In genomic region chr2:213152065-213152794, GRCh38 we compare ENCODE assay signal across 7 cellular contexts. TPM values are rescaled to one million over a fixed set of nuclear protein-coding genes. Genes with fewer than 3 reads are reported as not detected.
DNase-seq lines count a peak whose midpoint lies in the region; ATAC-seq and TF ChIP-seq lines count a peak whose summit lies in the region.

No MANE protein-coding gene starts in this region.

- peak; percentile 56 for DNase-seq in GF-D8 (lab: John Stamatoyannopoulos, UW)
- peak; percentile 53 for DNase-seq in HT1080 (ENCODE audit: low read depth)
- peak; percentile 61 for DNase-seq in colonic mucosa
- DNase-seq in left colon = peak; percentile 64 to 79
- DNase-seq in stimulated activated CD4-positive, alpha-beta T cell treated with anti-CD3 and anti-CD28 coated beads, Interleukin-4, amount 100 ng/mL, for 1 hour = peak; percentile 23

- peak; percentile 32 for TF ChIP-seq CTCF in colonic mucosa (IDR thresholded peaks at IDR 0.05)

- intact Hi-C loops in colonic mucosa (cut with DNase I) (loop anchor here (2.0 to 10.0 kb wide), 4 partner anchors 257 to 465 kb away; no protein-coding TSS in a partner anchor), left colon (cut with DNase I, micrococcal nuclease) (loop anchor here in 1 of 2 donors (5.0 to 10.0 kb wide), 2 partner anchors 375 to 467 kb away; no protein-coding TSS in a partner anchor)

- H3K9ac ChIP-seq in colonic mucosa (ENCODE audit: low read depth in 2 of 2, low read length in 2 of 2) = peak overlapping the region; percentile 60 to 81

- H3K9me3 ChIP-seq in colonic mucosa = no peaks in the 10 kb centered on the region

- peak overlapping the region; percentile 78 for H3K4me3 ChIP-seq in colonic mucosa

- no peaks in the 10 kb centered on the region for H3K4me1 ChIP-seq in colonic mucosa

- peak overlapping the region; percentile 90 for H3K27ac ChIP-seq in colonic mucosa

- no peaks in the 10 kb centered on the region for H3K27me3 ChIP-seq in colonic mucosa

- ATAC-seq in GM21381 (IDR thresholded peaks at IDR 0.05; ENCODE audit: unreplicated experiment) (peak; percentile 22), SK-N-SH treated with all-trans-retinoic acid at 6 μM for 48 hours (peak; percentile 80), left colon (peak; percentile 78)

- H3K36me3 ChIP-seq in colonic mucosa = no peaks in the 10 kb centered on the region

TF ChIP-seq in SK-N-SH treated with all-trans-retinoic acid at 6 μM for 48 hours, 23 proteins besides CTCF, POLR2A, EP300 and RAD21:
- no peak for TF ChIP-seq ZC3H10 (CRISPR knock-in tag; IDR thresholded peaks at IDR 0.05)
- TF ChIP-seq CSDC2 (CRISPR knock-in tag; IDR thresholded peaks at IDR 0.05) = peak; percentile 4; the same call in 1 of the 2 replicates

RNA-seq across cellular contexts. Expression of gene IKZF2, which starts 0.8 kb away (rescaled TPM):
- 1.6 and 2.9 TPM in 2 replicates for total RNA-seq in HT1080 (2014; rRNA removed; shearing (Covaris generic))
- polyA plus RNA-seq in HT1080 (2015; cell fraction: cytosol; rRNA removed) = 0.50 and 1.4 TPM in 2 replicates
- 2.5 and 2.6 TPM in 2 replicates for polyA plus RNA-seq in HT1080 (2015; cell fraction: nucleus; rRNA removed)
- total RNA-seq in colonic mucosa (1 to 10 TPM; 4.5 to 4.8 TPM), left colon (1 to 10 TPM; 7.7 to 8.5 TPM)

Comparison
In these comparisons a context has a peak if more than half of its experiments do, and no peak if none do; other contexts are left out.
1. Peak in every context shown above with its lines: DNase-seq, ATAC-seq, H3K4me3 ChIP-seq and H3K27ac ChIP-seq.
2. ATAC-seq: peak in every context shown above with its lines; median percentile 80 in SK-N-SH treated with all-trans-retinoic acid at 6 μM for 48 hours; 78 in left colon; 22 in GM21381.